In the genomic region with DNA sequence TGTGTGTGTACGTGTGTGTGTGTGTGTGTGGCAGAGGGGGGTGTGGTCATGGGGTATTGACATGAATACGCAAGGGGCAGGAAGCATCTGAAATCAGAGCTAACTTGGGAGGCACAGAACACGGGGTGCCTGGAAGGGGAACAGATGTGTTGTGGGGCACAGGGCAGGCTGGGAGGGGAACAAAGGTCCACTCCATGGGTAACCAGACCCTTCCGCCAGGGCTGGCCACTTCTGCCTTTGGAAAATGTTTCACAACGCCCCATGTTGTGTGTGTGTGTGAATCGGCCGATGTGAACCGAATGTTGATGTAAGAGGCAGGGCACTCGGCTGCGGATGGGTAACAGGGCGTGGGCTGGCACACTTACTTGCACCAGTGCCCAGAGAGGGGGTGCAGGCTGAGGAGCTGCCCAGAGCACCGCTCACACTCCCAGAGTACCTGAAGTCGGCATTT, we compare ENCODE assay signal across 13 cellular contexts. TPM values are rescaled to one million over a fixed set of nuclear protein-coding genes. Genes with fewer than 3 reads are reported as not detected.
DNase-seq lines count a peak whose midpoint lies in the region; ATAC-seq, FAIRE-seq and TF ChIP-seq lines count a peak whose summit lies in the region.
"Had no signal": no experiment of that assay in that cellular context is flagged by ENCODE, and none has a peak within 500 bp of the region (broad histone marks: within the 10 kb centered on the region; RNA-seq: fewer than 3 reads in every experiment).

A gene with protein sequence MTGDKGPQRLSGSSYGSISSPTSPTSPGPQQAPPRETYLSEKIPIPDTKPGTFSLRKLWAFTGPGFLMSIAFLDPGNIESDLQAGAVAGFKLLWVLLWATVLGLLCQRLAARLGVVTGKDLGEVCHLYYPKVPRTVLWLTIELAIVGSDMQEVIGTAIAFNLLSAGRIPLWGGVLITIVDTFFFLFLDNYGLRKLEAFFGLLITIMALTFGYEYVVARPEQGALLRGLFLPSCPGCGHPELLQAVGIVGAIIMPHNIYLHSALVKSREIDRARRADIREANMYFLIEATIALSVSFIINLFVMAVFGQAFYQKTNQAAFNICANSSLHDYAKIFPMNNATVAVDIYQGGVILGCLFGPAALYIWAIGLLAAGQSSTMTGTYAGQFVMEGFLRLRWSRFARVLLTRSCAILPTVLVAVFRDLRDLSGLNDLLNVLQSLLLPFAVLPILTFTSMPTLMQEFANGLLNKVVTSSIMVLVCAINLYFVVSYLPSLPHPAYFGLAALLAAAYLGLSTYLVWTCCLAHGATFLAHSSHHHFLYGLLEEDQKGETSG (plus strand): TSS at position 358 of the 451 bp plus-strand sequence. CDS start 96 bp downstream, outside the sequence.

- peak within 1 kb of the TSS in 2 of 3 experiments; percentile 6 to 41; a peak in 1 of 6 replicates for H3K4me3 ChIP-seq in HepG2 (replicated peaks in 1 of 3; ENCODE audit: insufficient read depth in 1 of 3, low read depth in 2 of 3, low read length in 3 of 3)
- H3K4me3 ChIP-seq: K562 had no signal

- TF ChIP-seq CTCF in HepG2 (CRISPR knock-in tag; IDR thresholded peaks at IDR 0.05): no peak

- H3K4me1 ChIP-seq in HepG2 (ENCODE audit: insufficient read depth, low read length): peaks cover 60% of the 10 kb centered on the region

- POLR2A ChIA-PET in HepG2 (lab: Yijun Ruan, JAX): no interaction called here

- CTCF ChIA-PET in HepG2 (lab: Yijun Ruan, JAX; ENCODE audit: low intra/inter-chr PET ratio, low total read pairs): no interaction called here

- H4K20me1 ChIP-seq in HepG2 (ENCODE audit: insufficient read depth, low read length): no peaks in the 10 kb centered on the region

- intact Hi-C loops in HepG2 (cut with micrococcal nuclease; ENCODE audit: unreplicated experiment): no loop called here
- intact Hi-C loops in sciatic nerve (cut with DNase I): no loop called here

- no peak for FAIRE-seq in HepG2 (lab: Jason Lieb, UNC)
- FAIRE-seq: K562 had no signal

- peak; percentile 60 for ATAC-seq in HepG2
- ATAC-seq in sciatic nerve: peak; percentile 79
- ATAC-seq in HG02678 (IDR thresholded peaks at IDR 0.05; ENCODE audit: unreplicated experiment): no peak
- ATAC-seq: activated T-helper 17 cell treated with anti-CD3 and anti-CD28 coated beads, Interleukin-2, amount 50 U/mL, for 72 hours; K562 had no signal

- TF ChIP-seq RAD21 in HepG2 (CRISPR knock-in tag; IDR thresholded peaks at IDR 0.05): no peak

- H3K9ac ChIP-seq in HepG2 (ENCODE audit: insufficient read depth, low read depth, low read length): no peak within 1 kb of the TSS

- BruUV-seq in HepG2 (replicated peaks; lab: Mats Ljungman, UMichigan): no TSS peak

- DNase-seq in CD1c-positive myeloid dendritic cell (ENCODE audit: extremely low spot score): peak; percentile 96
- peak in 12 of 61 donors; percentile 13 to 59 (median 32) for DNase-seq in caudate nucleus (lab: John Stamatoyannopoulos, UW)
- no peak for DNase-seq in HepG2 (ENCODE audit: low spot score)
- DNase-seq in sciatic nerve (ENCODE audit: low spot score): peak; percentile 69
- no peak for DNase-seq in activated CD4-positive, alpha-beta T cell treated with anti-CD3 and anti-CD28 coated beads for 1 hour
- DNase-seq in AG08396 (ENCODE audit: low spot score): no peak
- DNase-seq in NCI-H187 (lab: John Stamatoyannopoulos, UW): no peak
- DNase-seq: GF-D8, NCI-H2171 treated with DMSO at 0.1 percent for 48 hours, WERI-Rb-1 had no signal

- H3K27ac ChIP-seq in caudate nucleus (ENCODE audit: low read depth, low read length) (peak within 1 kb of the TSS; percentile 63), HepG2 (ENCODE audit: extremely low read length, insufficient read depth, low read length) (no peak within 1 kb of the TSS)
- H3K27ac ChIP-seq: WERI-Rb-1 had no signal

- no peak for TF ChIP-seq POLR2A in HepG2 (IDR thresholded peaks at IDR 0.05; ENCODE audit: insufficient read depth in 1 of 2, low read depth in 2 of 2, low read length in 2 of 2)

- H3K36me3 ChIP-seq in HepG2 (replicated peaks in 1 of 2; ENCODE audit: control insufficient read depth in 1 of 2, insufficient read depth in 2 of 2, low read length in 2 of 2): no peaks in the 10 kb centered on the region
- H3K36me3 ChIP-seq: WERI-Rb-1 had no signal

- H3K79me2 ChIP-seq in HepG2 (ENCODE audit: insufficient read depth, low read length): no peaks in the 10 kb centered on the region

- WGBS in HepG2 (ENCODE audit: low lambda C conversion rate): 15% methylated on average over 13 of the region's 13 CpGs

- H3K27me3 ChIP-seq in HepG2 (ENCODE audit: control insufficient read depth in 1 of 2, insufficient read depth in 2 of 2, low read length in 2 of 2): peaks cover 13 to 38% of the 10 kb centered on the region in 2 experiments

- TF ChIP-seq EP300 in HepG2 (IDR thresholded peaks at IDR 0.05; ENCODE audit: low read depth in 2 of 2, low read length in 2 of 2) (0 out of 4 replicates have a peak, but pooled peaks of 1 of the 2 experiments have one; percentile 6), HepG2 (CRISPR knock-in tag; IDR thresholded peaks at IDR 0.05; ENCODE audit: borderline replicate concordance) (no peak)

- in situ Hi-C loops in HepG2 (cut with HindIII; ENCODE audit: extremely low pct_ligation_motif_present, low pct_unique_long_range_greater_than_20kb): no loop called here

- no peaks in the 10 kb centered on the region for H3K9me3 ChIP-seq in HepG2 (ENCODE audit: low read length)

- H3K4me2 ChIP-seq in HepG2 (ENCODE audit: low read depth, low read length): peak within 1 kb of the TSS; percentile 67

- no peak within 1 kb of the TSS for H2AFZ ChIP-seq in HepG2 (ENCODE audit: low read length)

TF ChIP-seq in HepG2, 621 proteins besides CTCF, POLR2A, EP300 and RAD21 (continues in another document):
- TF ChIP-seq EED (CRISPR knock-in tag; IDR thresholded peaks at IDR 0.05): no peak
- TF ChIP-seq REST (IDR thresholded peaks at IDR 0.05; ENCODE audit: borderline replicate concordance in 1 of 2, low read depth in 1 of 2, low read length in 2 of 2): no peak
- TF ChIP-seq PPARG (CRISPR knock-in tag; conservative IDR thresholded peaks at IDR 0.05): no peak
- TF ChIP-seq ZBTB38 (CRISPR knock-in tag; IDR thresholded peaks at IDR 0.05): peak; percentile 78
- TF ChIP-seq SRSF1 (optimal IDR thresholded peaks at IDR 0.05; ENCODE audit: low read depth, low read length): no peak

RNA-seq across cellular contexts. Expression of the gene that starts here (rescaled TPM):
- total RNA-seq in HepG2 (2016; rRNA removed; fragmentation: Illumina TruSeq; extraction: Trizol) (0.21 and 0.33 TPM in 2 replicates), sciatic nerve (36.6 TPM)
- 0.26 and 0.51 TPM in 2 replicates for total RNA-seq in HepG2 (2016; cell fraction: cytosol; rRNA removed; fragmentation: Illumina TruSeq; extraction: Trizol; ENCODE audit: low read depth)
- total RNA-seq in HepG2 (2016; cell fraction: insoluble cytoplasmic fraction; rRNA removed; fragmentation: Illumina TruSeq; extraction: Trizol): 0.18 and 0.22 TPM in 2 replicates
- 0.31 TPM in 2 replicates for total RNA-seq in HepG2 (2016; cell fraction: membrane; rRNA removed; fragmentation: Illumina TruSeq; extraction: Trizol)
- 0.19 and 0.71 TPM in 2 replicates for total RNA-seq in HepG2 (2016; cell fraction: nucleus; rRNA removed; fragmentation: Illumina TruSeq; extraction: Trizol)
- 2.3 and 2.5 TPM in 2 replicates for polyA plus RNA-seq in HepG2 (2011; rRNA removed)
- 1.1 and 1.2 TPM in 2 replicates for polyA plus RNA-seq in HepG2 (2011; cell fraction: cytosol; rRNA removed)
- polyA plus RNA-seq in HepG2 (2011; cell fraction: nucleus; rRNA removed): 11.6 and 19.0 TPM in 2 replicates
- 1.5 and 3.8 TPM in 2 replicates for polyA plus RNA-seq in HepG2 (2012)
- 0.26 and 0.40 TPM in 2 replicates for polyA plus RNA-seq in HepG2 (2016; cell fraction: cytosol; fragmentation: Illumina TruSeq; extraction: Trizol; ENCODE audit: low read depth)
- 0.09 and 0.23 TPM in 2 replicates for polyA plus RNA-seq in HepG2 (2016; cell fraction: insoluble cytoplasmic fraction; fragmentation: Illumina TruSeq; extraction: Trizol; ENCODE audit: low read depth)
- polyA plus RNA-seq in HepG2 (2016; cell fraction: membrane; fragmentation: Illumina TruSeq; extraction: Trizol; ENCODE audit: low read depth): 0.26 and 0.42 TPM in 2 replicates
- 0.23 and 0.79 TPM in 2 replicates for polyA plus RNA-seq in HepG2 (2016; cell fraction: nucleus; fragmentation: Illumina TruSeq; extraction: Trizol; ENCODE audit: insufficient read depth, low read depth)
- polyA minus RNA-seq in HepG2 (2011; rRNA and poly(A)+ RNA removed; ENCODE audit: low replicate concordance): 0.14 and 2.9 TPM in 2 replicates
- polyA minus RNA-seq in HepG2 (2011; cell fraction: cytosol; rRNA and poly(A)+ RNA removed): 0.35 and 1.5 TPM in 2 replicates
- 3.7 and 5.4 TPM in 2 replicates for polyA minus RNA-seq in HepG2 (2011; cell fraction: nucleus; rRNA and poly(A)+ RNA removed)

Comparison
In these comparisons a context has a peak if more than half of its experiments do, and no peak if none do; other contexts are left out.
1. RNA of the gene that starts here (total RNA-seq): 36.6 TPM in sciatic nerve (single experiment); 0.18 to 0.71 TPM in HepG2; every median in the first group is over 10 times any median in the second.
2. DNase-seq: peak in CD1c-positive myeloid dendritic cell (single experiment) and sciatic nerve (single experiment); none in HepG2 (single experiment), activated CD4-positive, alpha-beta T cell treated with anti-CD3 and anti-CD28 coated beads for 1 hour (single experiment), AG08396 (single experiment) and NCI-H187 (0 of 2).